In genomic region chr19:52176574-52176973, GRCh38 we compare ENCODE assay signal across 21 cellular contexts. TPM values are rescaled to one million over a fixed set of nuclear protein-coding genes. Genes with fewer than 3 reads are reported as not detected.
DNase-seq lines count a peak whose midpoint lies in the region; ATAC-seq and TF ChIP-seq lines count a peak whose summit lies in the region.
"Had no signal": no experiment of that assay in that cellular context is flagged by ENCODE, and none has a peak within 500 bp of the region (broad histone marks: within the 10 kb centered on the region; RNA-seq: fewer than 3 reads in every experiment).

No MANE protein-coding gene starts in this region.

- no peak overlapping the region for H4K91ac ChIP-seq in H9 (ENCODE audit: insufficient read length, low read depth, low read length)

- H3K56ac ChIP-seq in H9 (ENCODE audit: insufficient read length, low read depth, low read length), result no peak overlapping the region

- no peak overlapping the region for H2BK120ac ChIP-seq in H9 (ENCODE audit: low read depth, low read length, poor library complexity, severe bottlenecking)

- H3K4me2 ChIP-seq in H9 (ENCODE audit: insufficient read depth, insufficient read length, low read length), result no peak overlapping the region

- H3K4me1 Mint-ChIP-seq in H9, result peaks cover 13 to 18% of the 10 kb centered on the region in 2 experiments
- peaks cover 2 to 7% of the 10 kb centered on the region in 2 donors for H3K4me1 Mint-ChIP-seq in effector memory CD8-positive, alpha-beta T cell (ENCODE audit: low read depth in 2 of 2)
- H3K4me1 Mint-ChIP-seq in natural killer cell, result peaks cover 42% of the 10 kb centered on the region in 2 donors
- H3K4me1 Mint-ChIP-seq in progenitor cell of endocrine pancreas (ENCODE audit: low read depth), result peaks cover 15% of the 10 kb centered on the region

- no peaks in the 10 kb centered on the region for H3K9me3 ChIP-seq in H9 (ENCODE audit: control insufficient read depth, low read depth, low read length)
- H3K9me3 ChIP-seq: BE2C had no signal

- 0 out of 7 replicates have a peak, but pooled peaks cover 0 to 6% (median 0%) of the 10 kb centered on the region in 3 experiments for H3K36me3 Mint-ChIP-seq in H9 (ENCODE audit: insufficient read depth in 1 of 3, low read depth in 3 of 3)
- no peaks in the 10 kb centered on the region for H3K36me3 Mint-ChIP-seq in effector memory CD8-positive, alpha-beta T cell (ENCODE audit: insufficient read depth)
- no peaks in the 10 kb centered on the region for H3K36me3 Mint-ChIP-seq in natural killer cell
- H3K36me3 Mint-ChIP-seq in progenitor cell of endocrine pancreas (ENCODE audit: insufficient read depth), result no peaks in the 10 kb centered on the region
- H3K36me3 Mint-ChIP-seq: CD4-positive, CD25-positive, alpha-beta regulatory T cell had no signal

- ATAC-seq in effector memory CD8-positive, alpha-beta T cell (replicated peaks), result no peak
- ATAC-seq in natural killer cell, result peak; percentile 64 to 68 (median 65)
- ATAC-seq in left lobe of liver, result no peak
- ATAC-seq: SK-N-SH treated with all-trans-retinoic acid at 6 μM for 48 hours had no signal

- H2AFZ ChIP-seq in H9 (ENCODE audit: low read length), result no peak overlapping the region

- H3T11ph ChIP-seq in H9 (ENCODE audit: low read length), result no peak overlapping the region

- no peak overlapping the region for H3K23ac ChIP-seq in H9 (ENCODE audit: insufficient read length, low read depth, low read length)

- H3K4ac ChIP-seq in H9 (ENCODE audit: low read depth, low read length), result no peak overlapping the region

- DNase-seq in H9 (no peak), natural killer cell (no peak), progenitor cell of endocrine pancreas (ENCODE audit: low spot score, unreplicated experiment) (no peak), GM13976 (ENCODE audit: low spot score) (no peak), kidney glomerular epithelial cell (lab: John Stamatoyannopoulos, UW) (no peak), left lobe of liver (ENCODE audit: low spot score) (no peak)
- DNase-seq in effector memory CD8-positive, alpha-beta T cell, result no peak
- no peak for DNase-seq in stimulated activated naive CD4-positive, alpha-beta T cell (lab: John Stamatoyannopoulos, UW)
- DNase-seq: BE2C; CD4-positive, CD25-positive, alpha-beta regulatory T cell; COR-L47; DMS 273 treated with DMSO at 0.1 percent for 48 hours; DND-41; KG1; NCI-H1092 treated with DMSO at 0.1 percent for 48 hours; NCI-H1436 treated with DMSO at 0.1 percent for 48 hours; NCI-H1930; NCI-H748 treated with DMSO at 0.1 percent for 48 hours; NK-92 treated with Interleukin-12 subunit alpha and Interleukin-12 subunit beta, amount 100 ng/mL, for 24 hours; Peyer's patch had no signal

- H3K27ac Mint-ChIP-seq in H9 (peak overlapping the region in 2 of 3 experiments; percentile 16 to 33; a peak in 1 of 7 replicates), natural killer cell (peak overlapping the region; percentile 87 to 91), progenitor cell of endocrine pancreas (peak overlapping the region; percentile 69)
- H3K27ac Mint-ChIP-seq in effector memory CD8-positive, alpha-beta T cell, result peak overlapping the region; percentile 5 to 91

- H2AK5ac ChIP-seq in H9 (ENCODE audit: insufficient read length, low read length), result no peak overlapping the region

- no peak overlapping the region for H3K18ac ChIP-seq in H9 (ENCODE audit: insufficient read length, low read depth, low read length)

- no peaks in the 10 kb centered on the region for H3K79me2 ChIP-seq in H9 (ENCODE audit: insufficient read depth, low read length)

- H3K4me1 ChIP-seq in H9 (ENCODE audit: insufficient read depth, low read length), result peaks cover 2% of the 10 kb centered on the region; the same call in 1 of the 2 replicates
- H3K4me1 ChIP-seq: BE2C, Peyer's patch had no signal

- TF ChIP-seq CTCF in H9 (conservative IDR thresholded peaks at IDR 0.05) (no peak), natural killer cell (IDR thresholded peaks at IDR 0.05) (no peak), progenitor cell of endocrine pancreas (IDR thresholded peaks at IDR 0.05; ENCODE audit: unreplicated experiment) (no peak), GM13976 (IDR thresholded peaks at IDR 0.05; ENCODE audit: borderline replicate concordance, control extremely low read depth, extremely low read depth, insufficient read depth, missing control alignments) (no peak)

- H3K4me3 Mint-ChIP-seq in H9 (no peak overlapping the region; a peak in 1 of 5 replicates), natural killer cell (peak overlapping the region; percentile 86), progenitor cell of endocrine pancreas (ENCODE audit: low read depth) (no peak overlapping the region)
- H3K4me3 Mint-ChIP-seq in effector memory CD8-positive, alpha-beta T cell, result peak overlapping the region in 1 of 2 donors; percentile 61

- no peak overlapping the region for H2BK20ac ChIP-seq in H9 (ENCODE audit: low read depth, low read length, poor library complexity, severe bottlenecking)

- no peak overlapping the region for H3K9ac ChIP-seq in H9 (ENCODE audit: extremely low read depth, insufficient read length, low read length)

- WGBS in H9 (ENCODE audit: extremely low coverage, insufficient read length, low lambda C conversion rate), result no CpG with 5 or more reads among the region's 10 CpGs

- no peak overlapping the region for H2BK15ac ChIP-seq in H9 (ENCODE audit: low read depth, low read length)

- H3K27me3 Mint-ChIP-seq in H9 (ENCODE audit: low read depth) (no peaks in the 10 kb centered on the region; the same call in none of the 2 replicates), natural killer cell (ENCODE audit: low read depth in 2 of 2) (no peaks in the 10 kb centered on the region), progenitor cell of endocrine pancreas (no peaks in the 10 kb centered on the region)
- no peaks in the 10 kb centered on the region for H3K27me3 Mint-ChIP-seq in effector memory CD8-positive, alpha-beta T cell

- no peak overlapping the region for H4K8ac ChIP-seq in H9 (replicated peaks; ENCODE audit: insufficient read length, low read depth, low read length)

- no peaks in the 10 kb centered on the region for H4K20me1 ChIP-seq in H9 (ENCODE audit: control insufficient read depth, insufficient read depth, insufficient read length)

- no peaks in the 10 kb centered on the region for H3K27me3 ChIP-seq in H9 (ENCODE audit: insufficient read depth, low read length)
- H3K27me3 ChIP-seq: BE2C, Peyer's patch had no signal

- no peak overlapping the region for H4K5ac ChIP-seq in H9 (ENCODE audit: insufficient read length, low read depth, low read length)

- in situ Hi-C loops in GM13976 (cut with MboI; ENCODE audit: low sequenced_read_pairs, unreplicated experiment), result no loop called here

- peaks cover 4 to 9% of the 10 kb centered on the region in 2 experiments; a peak in 3 of 5 replicates for H3K9me3 Mint-ChIP-seq in H9
- H3K9me3 Mint-ChIP-seq in effector memory CD8-positive, alpha-beta T cell, result no peaks in the 10 kb centered on the region
- H3K9me3 Mint-ChIP-seq in natural killer cell, result no peaks in the 10 kb centered on the region
- H3K9me3 Mint-ChIP-seq in progenitor cell of endocrine pancreas (ENCODE audit: low read depth), result peaks cover 3% of the 10 kb centered on the region

- H2BK12ac ChIP-seq in H9 (ENCODE audit: insufficient read length, low read depth, low read length), result no peak overlapping the region

- H3K14ac ChIP-seq in H9 (ENCODE audit: insufficient read depth, low read length), result no peak overlapping the region

- intact Hi-C loops in natural killer cell (cut with micrococcal nuclease), result no loop called here

- H3K79me1 ChIP-seq in H9 (ENCODE audit: insufficient read depth, low read depth, low read length, poor library complexity, severe bottlenecking), result no peaks in the 10 kb centered on the region

- no peaks in the 10 kb centered on the region for H3K23me2 ChIP-seq in H9 (ENCODE audit: insufficient read length, low read depth, low read length, poor library complexity, severe bottlenecking)

- H3K27ac ChIP-seq in H9 (ENCODE audit: insufficient read length, low read depth, low read length), result no peak overlapping the region
- H3K27ac ChIP-seq: Peyer's patch had no signal

- H2BK5ac ChIP-seq in H9 (ENCODE audit: insufficient read length, low read length), result no peak overlapping the region

RNA-seq across cellular contexts. Expression of gene ZNF836, which starts 5.2 kb away (rescaled TPM):
- total RNA-seq in H9 (2021) (17.4 and 18.3 TPM in 2 replicates), natural killer cell (10 to 100 TPM; 27.9 to 40.2 (median 28.0) TPM), progenitor cell of endocrine pancreas (30.2 and 32.6 TPM in 2 replicates), left lobe of liver (2.6 TPM)

RNA-seq across cellular contexts. Expression of gene PPP2R1A, which starts 13.3 kb away (rescaled TPM):
- total RNA-seq in H9 (2021), result 423 and 432 TPM in 2 replicates
- 100 to 1,000 TPM; 221 to 256 (median 232) TPM for total RNA-seq in natural killer cell
- 299 and 307 TPM in 2 replicates for total RNA-seq in progenitor cell of endocrine pancreas
- 68.4 TPM for total RNA-seq in left lobe of liver

RNA-seq across cellular contexts. Expression of gene ZNF616, which starts 36.8 kb away (rescaled TPM):
- total RNA-seq in H9 (2021) (31.3 and 32.0 TPM in 2 replicates), natural killer cell (1 to 10 TPM; 3.8 to 7.1 (median 4.8) TPM), progenitor cell of endocrine pancreas (24.0 and 28.5 TPM in 2 replicates), left lobe of liver (3.9 TPM)

Comparison
In these comparisons a context has a peak if more than half of its experiments do, and no peak if none do; other contexts are left out.
1. H3K27ac Mint-ChIP-seq: peak in every context shown above with its lines; median percentile 89 in natural killer cell; 69 in progenitor cell of endocrine pancreas; 48 in effector memory CD8-positive, alpha-beta T cell; 24 in H9.
2. ATAC-seq: peak in natural killer cell (3 of 3); none in effector memory CD8-positive, alpha-beta T cell (single experiment) and left lobe of liver (single experiment).